ENCODE assay signal across 24 cellular contexts in genomic region chr1:113040041-113040440, GRCh38. TPM values are rescaled to one million over a fixed set of nuclear protein-coding genes. Genes with fewer than 3 reads are reported as not detected.
DNase-seq lines count a peak whose midpoint lies in the region; ATAC-seq and TF ChIP-seq lines count a peak whose summit lies in the region.
"Had no signal": no experiment of that assay in that cellular context is flagged by ENCODE, and none has a peak within 500 bp of the region (broad histone marks: within the 10 kb centered on the region; RNA-seq: fewer than 3 reads in every experiment).

No MANE protein-coding gene starts in this region.

- H3K9me2 ChIP-seq in SK-N-SH: no peaks in the 10 kb centered on the region

- no peaks in the 10 kb centered on the region for H3K79me2 ChIP-seq in SK-N-SH (ENCODE audit: insufficient read depth)

- H3K27ac Mint-ChIP-seq in endothelial cell (ENCODE audit: unreplicated experiment) (peak overlapping the region; percentile 2), neural crest cell (ENCODE audit: unreplicated experiment) (peak overlapping the region; percentile 68)
- H3K27ac Mint-ChIP-seq: activated CD4-positive, alpha-beta memory T cell treated with anti-CD3 and anti-CD28 coated beads for 36 hours; activated naive CD8-positive, alpha-beta T cell; naive thymus-derived CD4-positive, alpha-beta T cell; T-helper 2 cell treated with Interferon-gamma antibody and Interleukin-4, amounts not matched to agents 5 μg/mL and 100 μg/mL, for 36 hours had no signal

- TF ChIP-seq CTCF in HEK293 (tag by site-specific recombination; IDR thresholded peaks at IDR 0.05): no peak
- no peak for TF ChIP-seq CTCF in SK-N-SH (IDR thresholded peaks at IDR 0.05)
- TF ChIP-seq CTCF in endothelial cell (IDR thresholded peaks at IDR 0.05; ENCODE audit: unreplicated experiment): no peak
- no peak for TF ChIP-seq CTCF in neural crest cell (conservative IDR thresholded peaks at IDR 0.05)

- no peak overlapping the region for H3K4me3 Mint-ChIP-seq in endothelial cell (ENCODE audit: unreplicated experiment)
- H3K4me3 Mint-ChIP-seq in neural crest cell: no peak overlapping the region
- H3K4me3 Mint-ChIP-seq: activated CD4-positive, alpha-beta memory T cell treated with anti-CD3 and anti-CD28 coated beads for 36 hours; activated naive CD8-positive, alpha-beta T cell; naive thymus-derived CD4-positive, alpha-beta T cell; T-helper 2 cell treated with Interferon-gamma antibody and Interleukin-4, amounts not matched to agents 5 μg/mL and 100 μg/mL, for 36 hours had no signal

- H3K27ac ChIP-seq in HEK293 (ENCODE audit: extremely low read depth, low read depth, low read length) (no peak overlapping the region), SK-N-SH (ENCODE audit: low read depth in 2 of 2, low read length in 1 of 2) (peak overlapping the region in 1 of 2 experiments; percentile 71; a peak in 2 of 4 replicates)
- H3K27ac ChIP-seq: C4-2B, epithelial cell of prostate, foreskin keratinocyte, right atrium auricular region, RWPE1, thyroid gland had no signal

- H3K9me3 Mint-ChIP-seq in endothelial cell (ENCODE audit: unreplicated experiment) (no peaks in the 10 kb centered on the region), neural crest cell (peaks cover 2% of the 10 kb centered on the region)
- H3K9me3 Mint-ChIP-seq: activated CD4-positive, alpha-beta memory T cell treated with anti-CD3 and anti-CD28 coated beads for 36 hours; naive thymus-derived CD4-positive, alpha-beta T cell; T-helper 2 cell treated with Interferon-gamma antibody and Interleukin-4, amounts not matched to agents 5 μg/mL and 100 μg/mL, for 36 hours had no signal

- H3K4me3 ChIP-seq in HEK293 (ENCODE audit: low read depth, low read length) (no peak overlapping the region), SK-N-SH (ENCODE audit: low read depth in 2 of 2, low read length in 1 of 2) (no peak overlapping the region)
- H3K4me3 ChIP-seq: right atrium auricular region, thyroid gland had no signal

- peaks cover 1% of the 10 kb centered on the region for H3K27me3 Mint-ChIP-seq in endothelial cell (ENCODE audit: unreplicated experiment)
- H3K27me3 Mint-ChIP-seq in neural crest cell (ENCODE audit: low read depth): no peaks in the 10 kb centered on the region
- H3K27me3 Mint-ChIP-seq: activated CD4-positive, alpha-beta memory T cell treated with anti-CD3 and anti-CD28 coated beads for 36 hours; activated naive CD8-positive, alpha-beta T cell had no signal

- H3K4me1 ChIP-seq in HEK293 (ENCODE audit: control insufficient read depth, insufficient read depth, low read length) (no peaks in the 10 kb centered on the region), SK-N-SH (ENCODE audit: control insufficient read depth in 1 of 2, insufficient read depth in 2 of 2, low read depth in 1 of 2, low read length in 1 of 2) (peaks cover 7 to 18% of the 10 kb centered on the region in 2 experiments; a peak in 3 of 4 replicates)

- DNase-seq in SK-N-SH (peak; percentile 52), endothelial cell (ENCODE audit: low spot score) (no peak), neural crest cell (ENCODE audit: low read depth, low spot score) (no peak), NCI-H1105 (lab: John Stamatoyannopoulos, UW) (no peak), NCI-H345 treated with DMSO at 0.1 percent for 48 hours (lab: John Stamatoyannopoulos, UW; ENCODE audit: unreplicated experiment) (no peak)
- DNase-seq: activated CD4-positive, alpha-beta memory T cell treated with anti-CD3 and anti-CD28 coated beads for 36 hours; foreskin keratinocyte; HCEC 1CT; left colon; naive thymus-derived CD4-positive, alpha-beta T cell; NCI-H1105 treated with DMSO at 0.1 percent for 48 hours; NCI-H524 treated with DMSO at 0.1 percent for 48 hours; stimulated activated CD4-positive, alpha-beta T cell treated with anti-CD3 and anti-CD28 coated beads, Interleukin-12 subunit alpha, Interleukin-12 subunit beta, amount 100 ng/mL, for 4 hours; stimulated activated CD4-positive, alpha-beta T cell treated with anti-CD3 and anti-CD28 coated beads, Interleukin-4, amount 100 ng/mL, for 24 hours; stimulated activated naive CD8-positive, alpha-beta T cell treated with anti-CD3 and anti-CD28 coated beads, Interleukin-15, Interleukin-2, amounts not matched to agents 100 U/mL and 50 U/mL, for 24 hours; thyroid gland had no signal

- CTCF ChIA-PET in HEK293 (lab: Yijun Ruan, JAX) (interaction anchor here (0.6 to 5.2 kb wide), 5 partner anchors 18 to 379 kb away, joined by 3 to 68 read pairs (median 3); partner anchors contain the start of gene PPM1J), SK-N-SH (lab: Yijun Ruan, JAX) (interaction anchor here (0.9 to 6.3 kb wide), 7 partner anchors 33 to 325 kb away, joined by 3 to 120 read pairs (median 46); partner anchors contain the start of genes LRIG2 and PPM1J)

- H3K9me3 ChIP-seq in HEK293 (ENCODE audit: control insufficient read depth, insufficient read depth, low read depth, low read length): no peaks in the 10 kb centered on the region
- no peaks in the 10 kb centered on the region for H3K9me3 ChIP-seq in SK-N-SH
- H3K9me3 ChIP-seq: right atrium auricular region, thyroid gland had no signal

- peak; percentile 8; the same call in 1 of the 2 replicates for TF ChIP-seq RAD21 in SK-N-SH (IDR thresholded peaks at IDR 0.05; ENCODE audit: low read length)

- 38% methylated on average over 2 of the region's 2 CpGs for WGBS in SK-N-SH (ENCODE audit: low lambda C conversion rate)

- no peak for ATAC-seq in GM21528 (IDR thresholded peaks at IDR 0.05; ENCODE audit: low FRiP score, unreplicated experiment)
- ATAC-seq: foreskin keratinocyte; left colon; naive thymus-derived CD4-positive, alpha-beta T cell; stimulated activated naive CD8-positive, alpha-beta T cell treated with anti-CD3 and anti-CD28 coated beads, Interleukin-15, Interleukin-2, amounts not matched to agents 100 U/mL and 50 U/mL, for 24 hours had no signal

- no peak overlapping the region for H2AFZ ChIP-seq in SK-N-SH (ENCODE audit: low read depth)

- H3K4me2 ChIP-seq in SK-N-SH: no peak overlapping the region

- no peaks in the 10 kb centered on the region for H3K27me3 ChIP-seq in SK-N-SH (ENCODE audit: insufficient read depth)
- H3K27me3 ChIP-seq: foreskin keratinocyte, right atrium auricular region, thyroid gland had no signal

- peak in 1 of 2 experiments; percentile 88; a peak in 2 of 4 replicates for TF ChIP-seq EP300 in SK-N-SH (IDR thresholded peaks at IDR 0.05; ENCODE audit: borderline replicate concordance in 1 of 2, low read depth in 1 of 2, low read length in 1 of 2)

- POLR2A ChIA-PET in HEK293 (lab: Yijun Ruan, JAX): no interaction called here
- POLR2A ChIA-PET in SK-N-SH (lab: Yijun Ruan, JAX): no interaction called here

- peaks cover 7% of the 10 kb centered on the region for H3F3A ChIP-seq in SK-N-SH (replicated peaks; ENCODE audit: insufficient read depth)

- no peaks in the 10 kb centered on the region for H3K36me3 Mint-ChIP-seq in endothelial cell (ENCODE audit: low read depth, unreplicated experiment)
- H3K36me3 Mint-ChIP-seq in neural crest cell (ENCODE audit: low read depth): no peaks in the 10 kb centered on the region
- H3K36me3 Mint-ChIP-seq: activated CD4-positive, alpha-beta memory T cell treated with anti-CD3 and anti-CD28 coated beads for 36 hours; activated naive CD8-positive, alpha-beta T cell; naive thymus-derived CD4-positive, alpha-beta T cell had no signal

- H4K20me1 ChIP-seq in SK-N-SH (ENCODE audit: insufficient read depth): no peaks in the 10 kb centered on the region

- H3K36me3 ChIP-seq in HEK293 (ENCODE audit: control insufficient read depth in 2 of 2, insufficient read depth in 1 of 2, low read length in 2 of 2) (no peaks in the 10 kb centered on the region), SK-N-SH (replicated peaks in 1 of 2; ENCODE audit: control insufficient read depth in 1 of 2, insufficient read depth in 2 of 2, low read length in 1 of 2) (no peaks in the 10 kb centered on the region)
- H3K36me3 ChIP-seq: right atrium auricular region, thyroid gland had no signal

- H3K4me1 Mint-ChIP-seq in endothelial cell (ENCODE audit: unreplicated experiment) (peaks cover 38% of the 10 kb centered on the region), neural crest cell (peaks cover 29% of the 10 kb centered on the region)

- H3K9ac ChIP-seq in SK-N-SH: no peak overlapping the region

TF ChIP-seq in HEK293, 187 proteins besides CTCF, POLR2A, EP300 and RAD21:
- no peak for TF ChIP-seq ZNF629 (tag by site-specific recombination; IDR thresholded peaks at IDR 0.05)
- no peak for TF ChIP-seq ZNF10 (tag by site-specific recombination; IDR thresholded peaks at IDR 0.05)
- 0 out of 2 replicates have a peak, but pooled peaks have one; percentile 36 for TF ChIP-seq FEZF1 (tag by site-specific recombination; IDR thresholded peaks at IDR 0.05)
- no peak for TF ChIP-seq ZNF707 (tag by site-specific recombination; IDR thresholded peaks at IDR 0.05)
- no peak for TF ChIP-seq ZNF488 (tag by site-specific recombination; IDR thresholded peaks at IDR 0.05)
- TF ChIP-seq ZNF596 (tag by site-specific recombination; IDR thresholded peaks at IDR 0.05): no peak

TF ChIP-seq in SK-N-SH, 30 proteins besides CTCF, POLR2A, EP300 and RAD21 (continues in another document):
- TF ChIP-seq GATA2 (CRISPR knock-in tag; IDR thresholded peaks at IDR 0.05) (peak; percentile 92), RCOR1 (IDR thresholded peaks at IDR 0.05; ENCODE audit: low read length) (peak; percentile 72; the same call in 1 of the 2 replicates), TCF12 (IDR thresholded peaks at IDR 0.05) (peak; percentile 43; the same call in 1 of the 2 replicates), RFX5 (IDR thresholded peaks at IDR 0.05; ENCODE audit: low read length) (no peak)

RNA-seq across cellular contexts. Expression of gene LRIG2, which starts 33.0 kb away (rescaled TPM):
- 3.8 and 4.9 TPM in 2 replicates for polyA plus RNA-seq in SK-N-SH (2012; rRNA removed)
- 2.1 and 2.7 TPM in 2 replicates for polyA plus RNA-seq in SK-N-SH (2012; cell fraction: cytosol; rRNA removed)
- 9.2 and 16.5 TPM in 2 replicates for polyA plus RNA-seq in SK-N-SH (2012; cell fraction: nucleus; rRNA removed)
- 23.0 TPM for total RNA-seq in endothelial cell (ENCODE audit: unreplicated experiment)
- total RNA-seq in neural crest cell: 17.9 and 18.3 TPM in 2 replicates
